In genomic region chr10:77506517-77506916, GRCh38 we compare ENCODE assay signal across 18 cellular contexts.
A peak's percentile ranks its signal among the peaks of the same experiment; 100 is the strongest.
DNase-seq lines count a peak whose midpoint lies in the region; ATAC-seq and TF ChIP-seq lines count a peak whose summit lies in the region.
"Had no signal": no experiment of that assay in that cellular context is flagged by ENCODE, and none has a peak within 500 bp of the region (broad histone marks: within the 10 kb centered on the region; RNA-seq: fewer than 3 reads in every experiment).

No MANE protein-coding gene starts in this region.

- 0 out of 2 replicates have a peak, but pooled peaks cover 3% of the 10 kb centered on the region for H3K36me3 Mint-ChIP-seq in HFFc6 (ENCODE audit: low read depth)
- H3K36me3 Mint-ChIP-seq: activated CD8-positive, alpha-beta memory T cell treated with anti-CD3 and anti-CD28 coated beads, Interleukin-2, amount 10 ng/mL, durations not matched to agents 7 days and 5 days had no signal

- TF ChIP-seq EP300 in gastroesophageal sphincter (IDR thresholded peaks at IDR 0.05), result no peak

- TF ChIP-seq POLR2A in gastroesophageal sphincter (IDR thresholded peaks at IDR 0.05), result no peak

- ATAC-seq in gastroesophageal sphincter, result no peak
- ATAC-seq: activated CD8-positive, alpha-beta memory T cell treated with anti-CD3 and anti-CD28 coated beads, Interleukin-2, amount 10 ng/mL, durations not matched to agents 7 days and 5 days had no signal

- peak overlapping the region; percentile 52 for H3K9ac ChIP-seq in skeletal muscle satellite cell (ENCODE audit: low read depth, low read length)
- H3K9ac ChIP-seq: BLaER1 treated with 17β-estradiol and CSF1 and Interleukin-3, amounts not matched to agents 10 nM and 100 nM had no signal

- no peak for TF ChIP-seq CTCF in HFFc6 (IDR thresholded peaks at IDR 0.05)
- TF ChIP-seq CTCF in fibroblast of villous mesenchyme (IDR thresholded peaks at IDR 0.05; ENCODE audit: insufficient read depth, low read depth, low read length), result no peak
- no peak for TF ChIP-seq CTCF in gastroesophageal sphincter (IDR thresholded peaks at IDR 0.05)

- H3K4me1 ChIP-seq in skeletal muscle satellite cell (ENCODE audit: control insufficient read depth, insufficient read depth, low read length) (peaks cover 56% of the 10 kb centered on the region), gastroesophageal sphincter (peaks cover 1 to 65% (median 2%) of the 10 kb centered on the region in 3 donors)

- DNase-seq in HFFc6 (peak; percentile 35), amniotic epithelial cell (ENCODE audit: low read depth) (peak; percentile 74), fibroblast of villous mesenchyme (ENCODE audit: low read depth) (peak; percentile 24), NCI-H446 treated with DMSO at 0.1 percent for 48 hours (lab: John Stamatoyannopoulos, UW) (no peak), D341Med (ENCODE audit: low spot score) (no peak)
- DNase-seq: activated CD4-positive, alpha-beta T cell treated with anti-CD3 and anti-CD28 coated beads for 4 hours; activated CD8-positive, alpha-beta memory T cell treated with anti-CD3 and anti-CD28 coated beads, Interleukin-2, amount 10 ng/mL, durations not matched to agents 7 days and 5 days; activated effector memory CD4-positive, alpha-beta T cell treated with Interleukin-2 at 50 U/mL for 16 hours; anterior cingulate cortex; GDM1; NCI-H1417; NCI-H2171 treated with DMSO at 0.1 percent for 48 hours; NCI-H748 treated with DMSO at 0.1 percent for 48 hours; stimulated activated CD4-positive, alpha-beta T cell treated with anti-CD3 and anti-CD28 coated beads, Interleukin-4, amount 100 ng/mL, for 24 hours had no signal

- H3K36me3 ChIP-seq in skeletal muscle satellite cell (ENCODE audit: insufficient read depth, low read length) (no peaks in the 10 kb centered on the region), gastroesophageal sphincter (no peaks in the 10 kb centered on the region)
- H3K36me3 ChIP-seq: BLaER1 treated with 17β-estradiol and CSF1 and Interleukin-3, amounts not matched to agents 10 nM and 100 nM had no signal

- WGBS in gastroesophageal sphincter (ENCODE audit: low coverage in 1 of 2), 2 donors, result 0 to 45% methylated on average over 1 to 2 of the region's 2 CpGs

- no peaks in the 10 kb centered on the region for H3K9me3 ChIP-seq in skeletal muscle satellite cell (replicated peaks; ENCODE audit: low read length)
- no peaks in the 10 kb centered on the region for H3K9me3 ChIP-seq in gastroesophageal sphincter
- H3K9me3 ChIP-seq: BLaER1 treated with 17β-estradiol and CSF1 and Interleukin-3, amounts not matched to agents 10 nM and 100 nM had no signal

- peaks cover 100% of the 10 kb centered on the region for H3K4me1 Mint-ChIP-seq in HFFc6 (ENCODE audit: low read depth)
- H3K4me1 Mint-ChIP-seq: activated CD8-positive, alpha-beta memory T cell treated with anti-CD3 and anti-CD28 coated beads, Interleukin-2, amount 10 ng/mL, durations not matched to agents 7 days and 5 days had no signal

- H3K4me3 ChIP-seq in fibroblast of villous mesenchyme (ENCODE audit: low read depth, low read length) (no peak overlapping the region), skeletal muscle satellite cell (ENCODE audit: low read length) (no peak overlapping the region), gastroesophageal sphincter (no peak overlapping the region)
- H3K4me3 ChIP-seq: BLaER1 treated with 17β-estradiol and CSF1 and Interleukin-3, amounts not matched to agents 10 nM and 100 nM; skin epidermis had no signal

- H3K4me3 Mint-ChIP-seq in HFFc6, result peak overlapping the region; percentile 73
- H3K4me3 Mint-ChIP-seq: activated CD8-positive, alpha-beta memory T cell treated with anti-CD3 and anti-CD28 coated beads, Interleukin-2, amount 10 ng/mL, durations not matched to agents 7 days and 5 days had no signal

- H3K27me3 ChIP-seq in skeletal muscle satellite cell (ENCODE audit: control insufficient read depth, insufficient read depth, low read length), result no peaks in the 10 kb centered on the region
- H3K27me3 ChIP-seq in gastroesophageal sphincter, result no peaks in the 10 kb centered on the region
- H3K27me3 ChIP-seq: BLaER1 treated with 17β-estradiol and CSF1 and Interleukin-3, amounts not matched to agents 10 nM and 100 nM had no signal

- H3K27me3 Mint-ChIP-seq in HFFc6 (ENCODE audit: insufficient read depth), result peaks cover 5% of the 10 kb centered on the region

- no peaks in the 10 kb centered on the region for H3K9me3 Mint-ChIP-seq in HFFc6

- peak overlapping the region; percentile 64 for H3K4me2 ChIP-seq in skeletal muscle satellite cell (ENCODE audit: low read length)

- peak overlapping the region; percentile 94 for H3K27ac Mint-ChIP-seq in HFFc6
- H3K27ac Mint-ChIP-seq: activated CD8-positive, alpha-beta memory T cell treated with anti-CD3 and anti-CD28 coated beads, Interleukin-2, amount 10 ng/mL, durations not matched to agents 7 days and 5 days had no signal

- H3K27ac ChIP-seq in gastroesophageal sphincter, result peak overlapping the region in 1 of 4 donors; percentile 32

Comparison
In these comparisons a context has a peak if more than half of its experiments do, and no peak if none do; other contexts are left out.
1. DNase-seq: peak in HFFc6 (single experiment), amniotic epithelial cell (single experiment) and fibroblast of villous mesenchyme (single experiment); none in NCI-H446 treated with DMSO at 0.1 percent for 48 hours (single experiment) and D341Med (single experiment).